Comparison of ENCODE assay signal across 12 cellular contexts in genomic region chr1:183957216-183957830, GRCh38.
DNase-seq lines count a peak whose midpoint lies in the region; ATAC-seq and TF ChIP-seq lines count a peak whose summit lies in the region.
"Had no signal": no experiment of that assay in that cellular context is flagged by ENCODE, and none has a peak within 500 bp of the region (broad histone marks: within the 10 kb centered on the region; RNA-seq: fewer than 3 reads in every experiment).

No MANE protein-coding gene starts in this region.

- H3K27me3 ChIP-seq in left ventricle myocardium inferior (ENCODE audit: low read depth), result no peaks in the 10 kb centered on the region
- H3K27me3 ChIP-seq in Peyer's patch, result no peaks in the 10 kb centered on the region
- H3K27me3 ChIP-seq in lower lobe of right lung (ENCODE audit: low read depth), result no peaks in the 10 kb centered on the region
- H3K27me3 ChIP-seq: pancreas had no signal

- intact Hi-C loops in left ventricle myocardium inferior (cut with micrococcal nuclease) (no loop called here), Right ventricle myocardium inferior (cut with DNase I) (loop anchor here (5.0 kb wide), 1 partner anchor 80 kb away; the partner anchor contains the start of gene COLGALT2), lower lobe of right lung (cut with DNase I) (no loop called here)

- peaks cover 23% of the 10 kb centered on the region for H3K4me1 ChIP-seq in left ventricle myocardium inferior
- H3K4me1 ChIP-seq in Peyer's patch, result peaks cover 0 to 7% (median 1%) of the 10 kb centered on the region in 4 donors
- H3K4me1 ChIP-seq in lower lobe of right lung, result peaks cover 17% of the 10 kb centered on the region

- H3K27ac ChIP-seq in left ventricle myocardium inferior (replicated peaks) (peak overlapping the region; percentile 80), Peyer's patch (peak overlapping the region; percentile 44 to 73 (median 54)), lower lobe of right lung (peak overlapping the region; percentile 25)
- H3K27ac ChIP-seq: pancreas, thoracic aorta had no signal

- ATAC-seq in Right ventricle myocardium inferior, result no peak
- ATAC-seq in lower lobe of right lung, result no peak
- no peak for ATAC-seq in GM18861 (IDR thresholded peaks at IDR 0.05; ENCODE audit: unreplicated experiment)
- ATAC-seq in HG03520 (IDR thresholded peaks at IDR 0.05; ENCODE audit: unreplicated experiment), result no peak

- H3K36me3 ChIP-seq in left ventricle myocardium inferior (no peaks in the 10 kb centered on the region), Peyer's patch (no peaks in the 10 kb centered on the region), lower lobe of right lung (no peaks in the 10 kb centered on the region)
- H3K36me3 ChIP-seq: pancreas, thoracic aorta had no signal

- no peaks in the 10 kb centered on the region for H3K9me3 ChIP-seq in left ventricle myocardium inferior (replicated peaks)
- H3K9me3 ChIP-seq in Peyer's patch, result no peaks in the 10 kb centered on the region
- H3K9me3 ChIP-seq in lower lobe of right lung, result no peaks in the 10 kb centered on the region
- H3K9me3 ChIP-seq: pancreas, thoracic aorta had no signal

- no peak for DNase-seq in left ventricle myocardium inferior
- no peak for DNase-seq in Right ventricle myocardium inferior (ENCODE audit: missing footprints)
- DNase-seq in Peyer's patch, result no peak
- DNase-seq in lower lobe of right lung, result no peak
- DNase-seq in DMS114 treated with DMSO at 0.1 percent for 48 hours (lab: John Stamatoyannopoulos, UW; ENCODE audit: unreplicated experiment), result no peak
- no peak for DNase-seq in HCEC 1CT
- DNase-seq: glutamatergic neuron, SHP77 treated with DMSO at 0.1 percent for 48 hours had no signal

- TF ChIP-seq CTCF in left ventricle myocardium inferior (IDR thresholded peaks at IDR 0.05; ENCODE audit: borderline replicate concordance), result no peak
- no peak for TF ChIP-seq CTCF in Peyer's patch (IDR thresholded peaks at IDR 0.05)
- no peak for TF ChIP-seq CTCF in lower lobe of right lung (IDR thresholded peaks at IDR 0.05)

- TF ChIP-seq POLR2A in Peyer's patch (IDR thresholded peaks at IDR 0.05), result no peak

- H3K4me3 ChIP-seq in left ventricle myocardium inferior (no peak overlapping the region), Peyer's patch (no peak overlapping the region), lower lobe of right lung (no peak overlapping the region)
- H3K4me3 ChIP-seq: pancreas, thoracic aorta had no signal

Comparison
In these comparisons a context has a peak if more than half of its experiments do, and no peak if none do; other contexts are left out.
1. H3K27ac ChIP-seq: peak in every context shown above with its lines; median percentile 80 in left ventricle myocardium inferior; 54 in Peyer's patch; 25 in lower lobe of right lung.